Comparison of ENCODE assay signal across 10 cellular contexts in the genomic region with DNA sequence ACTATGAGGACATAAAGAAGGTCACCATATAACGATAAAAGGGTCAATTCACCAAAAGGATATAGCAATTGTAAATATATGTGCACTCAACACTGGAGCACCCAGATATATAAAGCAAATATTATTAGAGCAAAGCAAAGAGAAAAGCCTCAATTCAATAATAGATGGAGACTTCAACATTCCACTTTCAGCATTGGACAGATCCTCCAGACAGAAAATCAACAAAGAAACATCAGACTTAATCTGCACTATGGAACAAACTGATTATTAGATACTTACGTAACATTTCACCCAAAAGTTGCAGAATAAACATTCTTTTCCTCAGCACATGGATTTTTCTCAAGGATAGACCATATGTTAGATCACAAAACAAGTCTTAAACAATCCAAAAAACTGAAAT. TPM values are rescaled to one million over a fixed set of nuclear protein-coding genes. Genes with fewer than 3 reads are reported as not detected.
"Had no signal": no experiment of that assay in that cellular context is flagged by ENCODE, and none has a peak within 500 bp of the region (broad histone marks: within the 10 kb centered on the region; RNA-seq: fewer than 3 reads in every experiment).

No MANE protein-coding gene starts in this region.

RNA-seq across cellular contexts. Expression of a gene that starts 10.2 kb away (rescaled TPM):
- polyA plus RNA-seq: foreskin keratinocyte, hepatocyte, immature natural killer cell had no signal

RNA-seq across cellular contexts. Expression of a gene that starts 18.9 kb away (rescaled TPM):
- polyA plus RNA-seq: foreskin keratinocyte, immature natural killer cell had no signal

RNA-seq across cellular contexts. Expression of a gene that starts 20.7 kb away (rescaled TPM):
- total RNA-seq: myocyte had no signal
- polyA plus RNA-seq: foreskin keratinocyte, heart left ventricle, hepatocyte, immature natural killer cell had no signal

RNA-seq across cellular contexts. Expression of a gene that starts 50.7 kb away (rescaled TPM):
- total RNA-seq: left lobe of liver, left ventricle myocardium inferior, lower lobe of right lung, mesenteric fat pad had no signal
- polyA plus RNA-seq: foreskin keratinocyte; heart left ventricle; immature natural killer cell; naive thymus-derived CD8-positive, alpha-beta T cell had no signal
